Comparison of ENCODE assay signal across 8 cellular contexts in genomic region chr22:22955866-22956535, GRCh38.
DNase-seq lines count a peak whose midpoint lies in the region; ATAC-seq and TF ChIP-seq lines count a peak whose summit lies in the region.

No MANE protein-coding gene starts in this region.

- no peak for TF ChIP-seq POLR2A in right lobe of liver (IDR thresholded peaks at IDR 0.05)

- H3K9me3 ChIP-seq in right lobe of liver = no peaks in the 10 kb centered on the region

- no peak overlapping the region for H3K27ac ChIP-seq in coronary artery
- no peak overlapping the region for H3K27ac ChIP-seq in right lobe of liver

- H3K4me3 Mint-ChIP-seq in activated CD4-positive, alpha-beta T cell treated with anti-CD3 and anti-CD28 coated beads for 36 hours = no peak overlapping the region

- ATAC-seq in activated CD4-positive, alpha-beta T cell treated with anti-CD3 and anti-CD28 coated beads for 36 hours = peak; percentile 93
- peak; percentile 70 to 84 (median 79) for ATAC-seq in right lobe of liver
- no peak for ATAC-seq in GM18870 (IDR thresholded peaks at IDR 0.05; ENCODE audit: unreplicated experiment)

- H3K4me3 ChIP-seq in coronary artery = no peak overlapping the region
- no peak overlapping the region for H3K4me3 ChIP-seq in right lobe of liver

- no peaks in the 10 kb centered on the region for H3K9me3 Mint-ChIP-seq in activated CD4-positive, alpha-beta T cell treated with anti-CD3 and anti-CD28 coated beads for 36 hours (ENCODE audit: low read depth)

- no peaks in the 10 kb centered on the region for H3K27me3 ChIP-seq in right lobe of liver

- intact Hi-C loops in activated CD4-positive, alpha-beta T cell treated with anti-CD3 and anti-CD28 coated beads for 36 hours (cut with DNase I, micrococcal nuclease) = loop anchor here (1.0 to 10.0 kb wide), 10 partner anchors 73 to 491 kb away; no protein-coding TSS in a partner anchor
- intact Hi-C loops in right lobe of liver (cut with DNase I) = loop anchor here in 1 of 2 donors (5.0 kb wide), 1 partner anchor 171 kb away; no protein-coding TSS in a partner anchor

- 0% methylated on average over 5 of the region's 8 CpGs for WGBS in right lobe of liver (ENCODE audit: insufficient coverage, low coverage, low lambda C conversion rate, missing lambda C conversion rate)

- peaks cover 32% of the 10 kb centered on the region for H3K27me3 Mint-ChIP-seq in activated CD4-positive, alpha-beta T cell treated with anti-CD3 and anti-CD28 coated beads for 36 hours

- H3K4me1 ChIP-seq in right lobe of liver = peaks cover 0 to 17% (median 8%) of the 10 kb centered on the region in 4 donors

- H3K36me3 ChIP-seq in right lobe of liver = no peaks in the 10 kb centered on the region

- H3K4me1 Mint-ChIP-seq in activated CD4-positive, alpha-beta T cell treated with anti-CD3 and anti-CD28 coated beads for 36 hours = peaks cover 3% of the 10 kb centered on the region

- POLR2A ChIA-PET in activated CD4-positive, alpha-beta T cell treated with anti-CD3 and anti-CD28 coated beads for 36 hours (lab: Charles Lee) = no interaction called here

- TF ChIP-seq CTCF in coronary artery (IDR thresholded peaks at IDR 0.05) = peak; percentile 74
- peak; percentile 79 to 89 (median 84) for TF ChIP-seq CTCF in right lobe of liver (IDR thresholded peaks at IDR 0.05)

- no peak overlapping the region for H3K27ac Mint-ChIP-seq in activated CD4-positive, alpha-beta T cell treated with anti-CD3 and anti-CD28 coated beads for 36 hours

- CTCF ChIA-PET in activated CD4-positive, alpha-beta T cell treated with anti-CD3 and anti-CD28 coated beads for 36 hours (lab: Charles Lee) = interaction anchor here (0.6 to 8.3 kb wide), 29 partner anchors 10 to 1891 kb away, joined by 3 to 118 read pairs (median 4); no protein-coding TSS in a partner anchor

- no peaks in the 10 kb centered on the region for H3K36me3 Mint-ChIP-seq in activated CD4-positive, alpha-beta T cell treated with anti-CD3 and anti-CD28 coated beads for 36 hours (ENCODE audit: low read depth)

- peak; percentile 28 for DNase-seq in SHP77 (lab: John Stamatoyannopoulos, UW)
- no peak for DNase-seq in SHP77 treated with DMSO at 0.1 percent for 48 hours (lab: John Stamatoyannopoulos, UW)
- peak; percentile 7 for DNase-seq in NCI-H2196 treated with DMSO at 0.1 percent for 48 hours (lab: John Stamatoyannopoulos, UW; ENCODE audit: unreplicated experiment)
- DNase-seq in activated CD4-positive, alpha-beta T cell treated with anti-CD3 and anti-CD28 coated beads for 36 hours = peak; percentile 77
- DNase-seq in coronary artery (ENCODE audit: low spot score) = peak; percentile 24
- peak in 2 of 3 donors; percentile 62 to 74 for DNase-seq in right lobe of liver
- DNase-seq in stimulated activated CD4-positive, alpha-beta T cell treated with anti-CD3 and anti-CD28 coated beads, TNF-alpha, amount 100 ng/mL, for 4 hours (ENCODE audit: low read depth in 3 of 3) = peak in 2 of 3 experiments; percentile 34 to 49
